Comparison of ENCODE assay signal across 2 cellular contexts in the genomic region with DNA sequence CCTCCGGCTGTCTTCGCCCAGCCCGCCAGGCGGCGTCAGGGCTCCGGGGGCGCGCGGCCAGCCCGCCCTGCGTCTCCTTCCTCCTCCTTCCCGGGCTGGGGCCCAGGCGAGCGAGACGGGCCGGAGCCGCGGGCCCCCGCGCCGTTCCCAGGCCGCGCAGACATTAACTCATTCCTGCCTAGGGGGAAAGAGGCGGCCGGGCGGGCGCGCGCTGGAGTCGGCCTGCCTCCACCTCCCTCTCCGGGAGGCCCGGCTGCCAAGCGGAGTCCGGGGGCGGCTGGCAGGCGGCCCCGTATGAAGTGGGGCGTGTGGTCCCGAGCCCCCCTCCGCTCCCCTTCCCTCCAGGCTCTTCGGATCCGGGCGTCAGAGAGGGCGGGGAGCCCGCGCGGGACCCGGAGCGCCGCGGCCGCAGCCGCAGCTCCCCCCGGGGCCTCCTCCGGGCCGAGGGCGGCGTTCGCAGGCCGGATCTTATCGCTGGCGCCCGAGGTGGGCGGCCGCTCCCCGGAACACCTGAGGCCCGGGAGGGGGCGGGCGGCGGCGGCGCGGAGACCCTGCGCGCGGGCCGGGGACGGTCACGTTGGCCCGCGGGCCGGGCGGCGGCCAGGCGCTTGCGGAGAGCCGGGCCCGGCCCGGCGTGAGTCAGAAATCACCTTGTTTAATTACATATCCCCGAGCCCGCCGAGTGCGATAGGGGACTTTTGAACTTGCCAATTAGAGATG.
TF ChIP-seq lines count a peak whose summit lies in the region.

No MANE protein-coding gene starts in this region.

TF ChIP-seq in A549, 52 proteins besides CTCF, POLR2A, EP300 and RAD21 (continued from another document):
- TF ChIP-seq, protein P1, sequence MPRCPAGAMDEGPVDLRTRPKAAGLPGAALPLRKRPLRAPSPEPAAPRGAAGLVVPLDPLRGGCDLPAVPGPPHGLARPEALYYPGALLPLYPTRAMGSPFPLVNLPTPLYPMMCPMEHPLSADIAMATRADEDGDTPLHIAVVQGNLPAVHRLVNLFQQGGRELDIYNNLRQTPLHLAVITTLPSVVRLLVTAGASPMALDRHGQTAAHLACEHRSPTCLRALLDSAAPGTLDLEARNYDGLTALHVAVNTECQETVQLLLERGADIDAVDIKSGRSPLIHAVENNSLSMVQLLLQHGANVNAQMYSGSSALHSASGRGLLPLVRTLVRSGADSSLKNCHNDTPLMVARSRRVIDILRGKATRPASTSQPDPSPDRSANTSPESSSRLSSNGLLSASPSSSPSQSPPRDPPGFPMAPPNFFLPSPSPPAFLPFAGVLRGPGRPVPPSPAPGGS (IDR thresholded peaks at IDR 0.05): 0 out of 3 replicates have a peak, but pooled peaks have one; percentile 55
- TF ChIP-seq, protein P2, sequence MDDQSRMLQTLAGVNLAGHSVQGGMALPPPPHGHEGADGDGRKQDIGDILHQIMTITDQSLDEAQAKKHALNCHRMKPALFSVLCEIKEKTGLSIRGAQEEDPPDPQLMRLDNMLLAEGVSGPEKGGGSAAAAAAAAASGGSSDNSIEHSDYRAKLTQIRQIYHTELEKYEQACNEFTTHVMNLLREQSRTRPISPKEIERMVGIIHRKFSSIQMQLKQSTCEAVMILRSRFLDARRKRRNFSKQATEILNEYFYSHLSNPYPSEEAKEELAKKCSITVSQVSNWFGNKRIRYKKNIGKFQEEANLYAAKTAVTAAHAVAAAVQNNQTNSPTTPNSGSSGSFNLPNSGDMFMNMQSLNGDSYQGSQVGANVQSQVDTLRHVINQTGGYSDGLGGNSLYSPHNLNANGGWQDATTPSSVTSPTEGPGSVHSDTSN (IDR thresholded peaks at IDR 0.05): no peak
- no peak for TF ChIP-seq CEBPB (IDR thresholded peaks at IDR 0.05)
- no peak for TF ChIP-seq EHMT2 (IDR thresholded peaks at IDR 0.05; ENCODE audit: low read depth)
- no peak for TF ChIP-seq ZSCAN20 (CRISPR knock-in tag; IDR thresholded peaks at IDR 0.05)
- peak; percentile 70 to 78; a peak in 4 of 5 replicates for TF ChIP-seq JUN (IDR thresholded peaks at IDR 0.05)
- no peak for TF ChIP-seq TFCP2L1 (CRISPR knock-in tag; IDR thresholded peaks at IDR 0.05)
- TF ChIP-seq, protein P3, sequence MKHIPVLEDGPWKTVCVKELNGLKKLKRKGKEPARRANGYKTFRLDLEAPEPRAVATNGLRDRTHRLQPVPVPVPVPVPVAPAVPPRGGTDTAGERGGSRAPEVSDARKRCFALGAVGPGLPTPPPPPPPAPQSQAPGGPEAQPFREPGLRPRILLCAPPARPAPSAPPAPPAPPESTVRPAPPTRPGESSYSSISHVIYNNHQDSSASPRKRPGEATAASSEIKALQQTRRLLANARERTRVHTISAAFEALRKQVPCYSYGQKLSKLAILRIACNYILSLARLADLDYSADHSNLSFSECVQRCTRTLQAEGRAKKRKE (CRISPR knock-in tag; IDR thresholded peaks at IDR 0.05; ENCODE audit: low read depth): no peak
- peak; percentile 19; the same call in 1 of the 2 replicates for TF ChIP-seq MYC (IDR thresholded peaks at IDR 0.05; ENCODE audit: borderline replicate concordance, low read length)
- TF ChIP-seq NR3C1 (IDR thresholded peaks at IDR 0.05): no peak
- TF ChIP-seq FOXS1 (CRISPR knock-in tag; IDR thresholded peaks at IDR 0.05): no peak
- TF ChIP-seq, protein P4, sequence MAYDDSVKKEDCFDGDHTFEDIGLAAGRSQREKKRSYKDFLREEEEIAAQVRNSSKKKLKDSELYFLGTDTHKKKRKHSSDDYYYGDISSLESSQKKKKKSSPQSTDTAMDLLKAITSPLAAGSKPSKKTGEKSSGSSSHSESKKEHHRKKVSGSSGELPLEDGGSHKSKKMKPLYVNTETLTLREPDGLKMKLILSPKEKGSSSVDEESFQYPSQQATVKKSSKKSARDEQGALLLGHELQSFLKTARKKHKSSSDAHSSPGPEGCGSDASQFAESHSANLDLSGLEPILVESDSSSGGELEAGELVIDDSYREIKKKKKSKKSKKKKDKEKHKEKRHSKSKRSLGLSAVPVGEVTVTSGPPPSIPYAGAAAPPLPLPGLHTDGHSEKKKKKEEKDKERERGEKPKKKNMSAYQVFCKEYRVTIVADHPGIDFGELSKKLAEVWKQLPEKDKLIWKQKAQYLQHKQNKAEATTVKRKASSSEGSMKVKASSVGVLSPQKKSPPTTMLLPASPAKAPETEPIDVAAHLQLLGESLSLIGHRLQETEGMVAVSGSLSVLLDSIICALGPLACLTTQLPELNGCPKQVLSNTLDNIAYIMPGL (CRISPR knock-in tag; IDR thresholded peaks at IDR 0.05; ENCODE audit: borderline replicate concordance): peak; percentile 86; the same call in 1 of the 2 replicates
- TF ChIP-seq, protein P5, sequence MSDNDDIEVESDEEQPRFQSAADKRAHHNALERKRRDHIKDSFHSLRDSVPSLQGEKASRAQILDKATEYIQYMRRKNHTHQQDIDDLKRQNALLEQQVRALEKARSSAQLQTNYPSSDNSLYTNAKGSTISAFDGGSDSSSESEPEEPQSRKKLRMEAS (IDR thresholded peaks at IDR 0.05): peak; percentile 82; the same call in 1 of the 2 replicates
- TF ChIP-seq HOXB5 (CRISPR knock-in tag; IDR thresholded peaks at IDR 0.05): no peak; the same call in 1 of the 2 replicates
- TF ChIP-seq SMC3 (IDR thresholded peaks at IDR 0.05): peak; percentile 93
- TF ChIP-seq, protein P6, sequence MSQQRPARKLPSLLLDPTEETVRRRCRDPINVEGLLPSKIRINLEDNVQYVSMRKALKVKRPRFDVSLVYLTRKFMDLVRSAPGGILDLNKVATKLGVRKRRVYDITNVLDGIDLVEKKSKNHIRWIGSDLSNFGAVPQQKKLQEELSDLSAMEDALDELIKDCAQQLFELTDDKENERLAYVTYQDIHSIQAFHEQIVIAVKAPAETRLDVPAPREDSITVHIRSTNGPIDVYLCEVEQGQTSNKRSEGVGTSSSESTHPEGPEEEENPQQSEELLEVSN (IDR thresholded peaks at IDR 0.05; ENCODE audit: borderline replicate concordance, low read depth): peak; percentile 71; the same call in 1 of the 2 replicates
- TF ChIP-seq HEYL (CRISPR knock-in tag; IDR thresholded peaks at IDR 0.05): no peak
- TF ChIP-seq EHF (CRISPR knock-in tag; IDR thresholded peaks at IDR 0.05): no peak

TF ChIP-seq in WTC11, 78 proteins besides CTCF, POLR2A, EP300 and RAD21 (continued from another document and continues in another):
- TF ChIP-seq NR1H2 (CRISPR knock-in tag; IDR thresholded peaks at IDR 0.05) (no peak), JAZF1 (CRISPR knock-in tag; IDR thresholded peaks at IDR 0.05) (no peak), ZNF671 (CRISPR knock-in tag; IDR thresholded peaks at IDR 0.05) (no peak), KAT7 (CRISPR knock-in tag; IDR thresholded peaks at IDR 0.05; ENCODE audit: borderline replicate concordance) (0 out of 2 replicates have a peak, but pooled peaks have one; percentile 24), ZBTB21 (CRISPR knock-in tag; IDR thresholded peaks at IDR 0.05; ENCODE audit: borderline replicate concordance) (0 out of 2 replicates have a peak, but pooled peaks have one; percentile 37), GTF2I (CRISPR knock-in tag; conservative IDR thresholded peaks at IDR 0.05) (no peak), ZNF263 (CRISPR knock-in tag; IDR thresholded peaks at IDR 0.05; ENCODE audit: low read depth) (no peak), NFE2L1 (CRISPR knock-in tag; IDR thresholded peaks at IDR 0.05) (no peak), TP53 (CRISPR knock-in tag; IDR thresholded peaks at IDR 0.05) (peak; percentile 2; the same call in 1 of the 2 replicates), ZNF416 (CRISPR knock-in tag; IDR thresholded peaks at IDR 0.05) (no peak), GABPB1 (CRISPR knock-in tag; IDR thresholded peaks at IDR 0.05) (no peak), FOXK1 (CRISPR knock-in tag; IDR thresholded peaks at IDR 0.05) (peak; percentile 71), ZNF423 (CRISPR knock-in tag; IDR thresholded peaks at IDR 0.05) (peak; percentile 47; the same call in 1 of the 2 replicates), NFYB (CRISPR knock-in tag; conservative IDR thresholded peaks at IDR 0.05; ENCODE audit: low read depth) (no peak)
- TF ChIP-seq, protein P7, sequence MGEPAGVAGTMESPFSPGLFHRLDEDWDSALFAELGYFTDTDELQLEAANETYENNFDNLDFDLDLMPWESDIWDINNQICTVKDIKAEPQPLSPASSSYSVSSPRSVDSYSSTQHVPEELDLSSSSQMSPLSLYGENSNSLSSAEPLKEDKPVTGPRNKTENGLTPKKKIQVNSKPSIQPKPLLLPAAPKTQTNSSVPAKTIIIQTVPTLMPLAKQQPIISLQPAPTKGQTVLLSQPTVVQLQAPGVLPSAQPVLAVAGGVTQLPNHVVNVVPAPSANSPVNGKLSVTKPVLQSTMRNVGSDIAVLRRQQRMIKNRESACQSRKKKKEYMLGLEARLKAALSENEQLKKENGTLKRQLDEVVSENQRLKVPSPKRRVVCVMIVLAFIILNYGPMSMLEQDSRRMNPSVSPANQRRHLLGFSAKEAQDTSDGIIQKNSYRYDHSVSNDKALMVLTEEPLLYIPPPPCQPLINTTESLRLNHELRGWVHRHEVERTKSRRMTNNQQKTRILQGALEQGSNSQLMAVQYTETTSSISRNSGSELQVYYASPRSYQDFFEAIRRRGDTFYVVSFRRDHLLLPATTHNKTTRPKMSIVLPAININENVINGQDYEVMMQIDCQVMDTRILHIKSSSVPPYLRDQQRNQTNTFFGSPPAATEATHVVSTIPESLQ (CRISPR knock-in tag; IDR thresholded peaks at IDR 0.05): no peak
- TF ChIP-seq, protein P8, sequence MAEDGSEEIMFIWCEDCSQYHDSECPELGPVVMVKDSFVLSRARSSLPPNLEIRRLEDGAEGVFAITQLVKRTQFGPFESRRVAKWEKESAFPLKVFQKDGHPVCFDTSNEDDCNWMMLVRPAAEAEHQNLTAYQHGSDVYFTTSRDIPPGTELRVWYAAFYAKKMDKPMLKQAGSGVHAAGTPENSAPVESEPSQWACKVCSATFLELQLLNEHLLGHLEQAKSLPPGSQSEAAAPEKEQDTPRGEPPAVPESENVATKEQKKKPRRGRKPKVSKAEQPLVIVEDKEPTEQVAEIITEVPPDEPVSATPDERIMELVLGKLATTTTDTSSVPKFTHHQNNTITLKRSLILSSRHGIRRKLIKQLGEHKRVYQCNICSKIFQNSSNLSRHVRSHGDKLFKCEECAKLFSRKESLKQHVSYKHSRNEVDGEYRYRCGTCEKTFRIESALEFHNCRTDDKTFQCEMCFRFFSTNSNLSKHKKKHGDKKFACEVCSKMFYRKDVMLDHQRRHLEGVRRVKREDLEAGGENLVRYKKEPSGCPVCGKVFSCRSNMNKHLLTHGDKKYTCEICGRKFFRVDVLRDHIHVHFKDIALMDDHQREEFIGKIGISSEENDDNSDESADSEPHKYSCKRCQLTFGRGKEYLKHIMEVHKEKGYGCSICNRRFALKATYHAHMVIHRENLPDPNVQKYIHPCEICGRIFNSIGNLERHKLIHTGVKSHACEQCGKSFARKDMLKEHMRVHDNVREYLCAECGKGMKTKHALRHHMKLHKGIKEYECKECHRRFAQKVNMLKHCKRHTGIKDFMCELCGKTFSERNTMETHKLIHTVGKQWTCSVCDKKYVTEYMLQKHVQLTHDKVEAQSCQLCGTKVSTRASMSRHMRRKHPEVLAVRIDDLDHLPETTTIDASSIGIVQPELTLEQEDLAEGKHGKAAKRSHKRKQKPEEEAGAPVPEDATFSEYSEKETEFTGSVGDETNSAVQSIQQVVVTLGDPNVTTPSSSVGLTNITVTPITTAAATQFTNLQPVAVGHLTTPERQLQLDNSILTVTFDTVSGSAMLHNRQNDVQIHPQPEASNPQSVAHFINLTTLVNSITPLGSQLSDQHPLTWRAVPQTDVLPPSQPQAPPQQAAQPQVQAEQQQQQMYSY (CRISPR knock-in tag; IDR thresholded peaks at IDR 0.05): no peak
- TF ChIP-seq, protein P4 (CRISPR knock-in tag; IDR thresholded peaks at IDR 0.05): peak; percentile 93; the same call in 1 of the 2 replicates
- TF ChIP-seq, protein P9, sequence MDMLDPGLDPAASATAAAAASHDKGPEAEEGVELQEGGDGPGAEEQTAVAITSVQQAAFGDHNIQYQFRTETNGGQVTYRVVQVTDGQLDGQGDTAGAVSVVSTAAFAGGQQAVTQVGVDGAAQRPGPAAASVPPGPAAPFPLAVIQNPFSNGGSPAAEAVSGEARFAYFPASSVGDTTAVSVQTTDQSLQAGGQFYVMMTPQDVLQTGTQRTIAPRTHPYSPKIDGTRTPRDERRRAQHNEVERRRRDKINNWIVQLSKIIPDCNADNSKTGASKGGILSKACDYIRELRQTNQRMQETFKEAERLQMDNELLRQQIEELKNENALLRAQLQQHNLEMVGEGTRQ (CRISPR knock-in tag; IDR thresholded peaks at IDR 0.05): peak; percentile 5; the same call in 1 of the 2 replicates
- TF ChIP-seq, protein P10, sequence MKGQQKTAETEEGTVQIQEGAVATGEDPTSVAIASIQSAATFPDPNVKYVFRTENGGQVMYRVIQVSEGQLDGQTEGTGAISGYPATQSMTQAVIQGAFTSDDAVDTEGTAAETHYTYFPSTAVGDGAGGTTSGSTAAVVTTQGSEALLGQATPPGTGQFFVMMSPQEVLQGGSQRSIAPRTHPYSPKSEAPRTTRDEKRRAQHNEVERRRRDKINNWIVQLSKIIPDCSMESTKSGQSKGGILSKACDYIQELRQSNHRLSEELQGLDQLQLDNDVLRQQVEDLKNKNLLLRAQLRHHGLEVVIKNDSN (CRISPR knock-in tag; IDR thresholded peaks at IDR 0.05): no peak
